In genomic region chr7:67625257-67625713, GRCh38 we compare ENCODE assay signal across 9 cellular contexts.
DNase-seq lines count a peak whose midpoint lies in the region; ATAC-seq, FAIRE-seq and TF ChIP-seq lines count a peak whose summit lies in the region.
"Had no signal": no experiment of that assay in that cellular context is flagged by ENCODE, and none has a peak within 500 bp of the region (broad histone marks: within the 10 kb centered on the region; RNA-seq: fewer than 3 reads in every experiment).

No MANE protein-coding gene starts in this region.

- H3K9me3 ChIP-seq in osteoblast (ENCODE audit: low read depth, low read length), result no peaks in the 10 kb centered on the region

- H3K27ac Mint-ChIP-seq in activated CD8-positive, alpha-beta memory T cell treated with anti-CD3 and anti-CD28 coated beads, Interleukin-2, amount 10 ng/mL, durations not matched to agents 7 days and 5 days, result no peak overlapping the region
- H3K27ac Mint-ChIP-seq: T-cell had no signal

- DNase-seq in COR-L47 (lab: John Stamatoyannopoulos, UW) (peak; percentile 80), H54 (ENCODE audit: insufficient read length, low spot score) (peak; percentile 75), NCI-H2196 (lab: John Stamatoyannopoulos, UW; ENCODE audit: unreplicated experiment) (peak; percentile 77), glomerular visceral epithelial cell (ENCODE audit: extremely low spot score) (peak; percentile 1), osteoblast (ENCODE audit: insufficient read length, low spot score, missing footprints) (peak; percentile 78), mesenteric fat pad (ENCODE audit: low spot score) (no peak)
- DNase-seq in activated CD8-positive, alpha-beta memory T cell treated with anti-CD3 and anti-CD28 coated beads, Interleukin-2, amount 10 ng/mL, durations not matched to agents 7 days and 5 days, result peak; percentile 42
- no peak for DNase-seq in stimulated activated naive CD4-positive, alpha-beta T cell treated with Interleukin-2 at 50 U/mL for 16 hours (lab: John Stamatoyannopoulos, UW)

- FAIRE-seq in H54 (lab: Jason Lieb, UNC), result no peak

- H3K79me2 ChIP-seq in osteoblast (ENCODE audit: insufficient read depth, low read length), result no peaks in the 10 kb centered on the region

- H3K4me1 Mint-ChIP-seq in activated CD8-positive, alpha-beta memory T cell treated with anti-CD3 and anti-CD28 coated beads, Interleukin-2, amount 10 ng/mL, durations not matched to agents 7 days and 5 days, result no peaks in the 10 kb centered on the region

- no peak for ATAC-seq in activated CD8-positive, alpha-beta memory T cell treated with anti-CD3 and anti-CD28 coated beads, Interleukin-2, amount 10 ng/mL, durations not matched to agents 7 days and 5 days
- ATAC-seq: T-cell had no signal

- no peaks in the 10 kb centered on the region for H3K36me3 Mint-ChIP-seq in activated CD8-positive, alpha-beta memory T cell treated with anti-CD3 and anti-CD28 coated beads, Interleukin-2, amount 10 ng/mL, durations not matched to agents 7 days and 5 days
- H3K36me3 Mint-ChIP-seq: T-cell had no signal

- TF ChIP-seq CTCF in osteoblast (IDR thresholded peaks at IDR 0.05; ENCODE audit: extremely low read depth, low read depth, low read length), result peak; percentile 85

- H3K27me3 Mint-ChIP-seq in activated CD8-positive, alpha-beta memory T cell treated with anti-CD3 and anti-CD28 coated beads, Interleukin-2, amount 10 ng/mL, durations not matched to agents 7 days and 5 days, result no peaks in the 10 kb centered on the region

- peak overlapping the region; percentile 71 for H3K4me2 ChIP-seq in osteoblast (ENCODE audit: insufficient read depth, low read length)

- no peak overlapping the region for H3K4me3 Mint-ChIP-seq in activated CD8-positive, alpha-beta memory T cell treated with anti-CD3 and anti-CD28 coated beads, Interleukin-2, amount 10 ng/mL, durations not matched to agents 7 days and 5 days
- H3K4me3 Mint-ChIP-seq: T-cell had no signal

- H2AFZ ChIP-seq in osteoblast (ENCODE audit: low read length), result peak overlapping the region; percentile 73

- no peaks in the 10 kb centered on the region for H3K9me3 Mint-ChIP-seq in activated CD8-positive, alpha-beta memory T cell treated with anti-CD3 and anti-CD28 coated beads, Interleukin-2, amount 10 ng/mL, durations not matched to agents 7 days and 5 days (ENCODE audit: low read depth)

- H3K27me3 ChIP-seq in osteoblast (ENCODE audit: insufficient read depth, low read length), result peaks cover 3% of the 10 kb centered on the region

- peak overlapping the region; percentile 49 for H3K4me3 ChIP-seq in osteoblast (ENCODE audit: insufficient read depth, low read length)

- TF ChIP-seq POLR2A in H54 (IDR thresholded peaks at IDR 0.05; ENCODE audit: low read depth, low read length), result no peak

- H3K36me3 ChIP-seq in osteoblast (ENCODE audit: insufficient read depth, low read length), result no peaks in the 10 kb centered on the region

- no peaks in the 10 kb centered on the region for H3K4me1 ChIP-seq in osteoblast (ENCODE audit: insufficient read depth, low read length)

- CTCF ChIA-PET in activated CD8-positive, alpha-beta memory T cell treated with anti-CD3 and anti-CD28 coated beads, Interleukin-2, amount 10 ng/mL, durations not matched to agents 7 days and 5 days (lab: Charles Lee), result interaction anchor here (0.7 to 1.5 kb wide), 7 partner anchors 9 to 141 kb away, joined by 3 to 4 read pairs (median 3); no protein-coding TSS in a partner anchor

- H4K20me1 ChIP-seq in osteoblast (ENCODE audit: insufficient read depth, low read length), result no peaks in the 10 kb centered on the region

- H3K27ac ChIP-seq in osteoblast (ENCODE audit: low read depth, low read length), result no peak overlapping the region

Comparison
In these comparisons a context has a peak if more than half of its experiments do, and no peak if none do; other contexts are left out.
1. DNase-seq: peak in COR-L47 (single experiment), H54 (single experiment), NCI-H2196 (single experiment), activated CD8-positive, alpha-beta memory T cell treated with anti-CD3 and anti-CD28 coated beads, Interleukin-2, amount 10 ng/mL, durations not matched to agents 7 days and 5 days (single experiment), glomerular visceral epithelial cell (single experiment) and osteoblast (single experiment); none in stimulated activated naive CD4-positive, alpha-beta T cell treated with Interleukin-2 at 50 U/mL for 16 hours (single experiment) and mesenteric fat pad (single experiment).